ENCODE assay signal across 8 cellular contexts in genomic region chr11:59754494-59754858, GRCh38. TPM values are rescaled to one million over a fixed set of nuclear protein-coding genes. Genes with fewer than 3 reads are reported as not detected.
A peak's percentile ranks its signal among the peaks of the same experiment; 100 is the strongest.
DNase-seq lines count a peak whose midpoint lies in the region; ATAC-seq, FAIRE-seq and TF ChIP-seq lines count a peak whose summit lies in the region.

No MANE protein-coding gene starts in this region.

- DNase-seq in NCI-H345 (lab: John Stamatoyannopoulos, UW) (peak; percentile 63), NCI-H345 treated with DMSO at 0.1 percent for 48 hours (lab: John Stamatoyannopoulos, UW; ENCODE audit: unreplicated experiment) (no peak), RWPE1 (ENCODE audit: low spot score) (peak; percentile 20), bronchial epithelial cell (ENCODE audit: low read depth) (peak; percentile 21), lower leg skin (ENCODE audit: low spot score in 2 of 2) (peak in 1 of 2 donors; percentile 17)

- H3K4me3 ChIP-seq in bronchial epithelial cell (ENCODE audit: low read depth, low read length) (peak overlapping the region; percentile 80), lower leg skin (ENCODE audit: low read depth, poor library complexity, severe bottlenecking) (peak overlapping the region; percentile 72), thymus (ENCODE audit: low read length) (peak overlapping the region; percentile 81)

- H3K27me3 ChIP-seq in bronchial epithelial cell (ENCODE audit: control insufficient read depth, insufficient read depth, low read length) (no peaks in the 10 kb centered on the region), thymus (ENCODE audit: control insufficient read depth, insufficient read depth) (peaks cover 6% of the 10 kb centered on the region)

- ATAC-seq in HG02798 (IDR thresholded peaks at IDR 0.05; ENCODE audit: poor library complexity, unreplicated experiment) (peak; percentile 19), HG02884 (IDR thresholded peaks at IDR 0.05; ENCODE audit: unreplicated experiment) (no peak)

- H3K9me3 ChIP-seq in thymus (ENCODE audit: control insufficient read depth) = no peaks in the 10 kb centered on the region

- CTCF ChIA-PET in RWPE1 (lab: Yijun Ruan, JAX) = interaction anchor here (0.6 to 3.0 kb wide), 8 partner anchors 11 to 148 kb away, joined by 3 to 33 read pairs (median 3); partner anchors contain the start of gene MRPL16

- H3K36me3 ChIP-seq in bronchial epithelial cell (ENCODE audit: control insufficient read depth, insufficient read depth, low read length) (peaks cover 3% of the 10 kb centered on the region), thymus (ENCODE audit: control insufficient read depth, insufficient read depth) (no peaks in the 10 kb centered on the region)

- POLR2A ChIA-PET in RWPE1 (lab: Yijun Ruan, JAX; ENCODE audit: low non-redundant PET) = no interaction called here

- H3K27ac ChIP-seq in RWPE1 (peak overlapping the region; percentile 84), thymus (ENCODE audit: low read depth) (no peak overlapping the region)

- TF ChIP-seq CTCF in RWPE1 (conservative IDR thresholded peaks at IDR 0.05; ENCODE audit: low read depth) (no peak), bronchial epithelial cell (IDR thresholded peaks at IDR 0.05; ENCODE audit: insufficient read depth, low read length, severe bottlenecking) (no peak), lower leg skin (IDR thresholded peaks at IDR 0.05) (no peak)

- TF ChIP-seq POLR2A in lower leg skin (IDR thresholded peaks at IDR 0.05) = no peak

- no peak for FAIRE-seq in bronchial epithelial cell (lab: Jason Lieb, UNC)

- 0 to 1% methylated on average over 20 of the region's 20 CpGs for WGBS in lower leg skin, 2 donors
- 0% methylated on average over 20 of the region's 20 CpGs for WGBS in thymus

- peaks cover 5% of the 10 kb centered on the region for H3K4me1 ChIP-seq in thymus (ENCODE audit: control insufficient read depth, insufficient read depth, low read length)

- intact Hi-C loops in lower leg skin (cut with DNase I; ENCODE audit: low total_unique reads) = loop anchor here (5.0 kb wide), 1 partner anchor 48 kb away; no protein-coding TSS in a partner anchor

RNA-seq across cellular contexts. Expression of gene STX3, which starts 0.7 kb away (rescaled TPM):
- total RNA-seq in bronchial epithelial cell (53.3 and 53.4 TPM in 2 replicates), lower leg skin (10 to 100 TPM; 23.5 to 39.4 (median 33.4) TPM)
- polyA plus RNA-seq in thymus = 14.1 TPM

RNA-seq across cellular contexts. Expression of gene OR10V1, which starts 40.8 kb away (rescaled TPM):
- not detected in 2 replicates for total RNA-seq in bronchial epithelial cell
- not detected for total RNA-seq in lower leg skin
- not detected for polyA plus RNA-seq in thymus

RNA-seq across cellular contexts. Expression of gene MRPL16, which starts 56.1 kb away (rescaled TPM):
- total RNA-seq in bronchial epithelial cell = 17.4 and 23.3 TPM in 2 replicates
- 10 to 100 TPM; 21.4 to 35.6 (median 28.8) TPM for total RNA-seq in lower leg skin
- polyA plus RNA-seq in thymus = 67.7 TPM
